In genomic region chr2:217916504-217917254, GRCh38 we compare ENCODE assay signal across 1 cellular context.
TF ChIP-seq lines count a peak whose summit lies in the region.

No MANE protein-coding gene starts in this region.

TF ChIP-seq in IMR-90, 13 proteins besides CTCF, POLR2A, EP300 and RAD21:
- TF ChIP-seq CEBPB (IDR thresholded peaks at IDR 0.05; ENCODE audit: low read depth, low read length) (no peak), NFE2L2 (IDR thresholded peaks at IDR 0.05; ENCODE audit: low read depth, low read length) (no peak), RFX5 (IDR thresholded peaks at IDR 0.05; ENCODE audit: low read depth, low read length) (no peak), SMC3 (IDR thresholded peaks at IDR 0.05; ENCODE audit: low read depth, low read length) (no peak), FOS (IDR thresholded peaks at IDR 0.05; ENCODE audit: low read depth, low read length) (no peak), MAFK (IDR thresholded peaks at IDR 0.05; ENCODE audit: low read depth, low read length) (no peak), MAZ (IDR thresholded peaks at IDR 0.05; ENCODE audit: borderline replicate concordance, low read depth, low read length) (no peak), MXI1 (IDR thresholded peaks at IDR 0.05; ENCODE audit: borderline replicate concordance, low read depth, low read length) (no peak), RCOR1 (IDR thresholded peaks at IDR 0.05; ENCODE audit: insufficient replicate concordance, low read length) (no peak), BHLHE40 (IDR thresholded peaks at IDR 0.05; ENCODE audit: low read depth, low read length) (no peak), CHD1 (IDR thresholded peaks at IDR 0.05; ENCODE audit: low read depth, low read length) (no peak)
- TF ChIP-seq, protein P1, sequence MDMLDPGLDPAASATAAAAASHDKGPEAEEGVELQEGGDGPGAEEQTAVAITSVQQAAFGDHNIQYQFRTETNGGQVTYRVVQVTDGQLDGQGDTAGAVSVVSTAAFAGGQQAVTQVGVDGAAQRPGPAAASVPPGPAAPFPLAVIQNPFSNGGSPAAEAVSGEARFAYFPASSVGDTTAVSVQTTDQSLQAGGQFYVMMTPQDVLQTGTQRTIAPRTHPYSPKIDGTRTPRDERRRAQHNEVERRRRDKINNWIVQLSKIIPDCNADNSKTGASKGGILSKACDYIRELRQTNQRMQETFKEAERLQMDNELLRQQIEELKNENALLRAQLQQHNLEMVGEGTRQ (IDR thresholded peaks at IDR 0.05; ENCODE audit: low read depth, low read length) = no peak
- TF ChIP-seq, protein P2, sequence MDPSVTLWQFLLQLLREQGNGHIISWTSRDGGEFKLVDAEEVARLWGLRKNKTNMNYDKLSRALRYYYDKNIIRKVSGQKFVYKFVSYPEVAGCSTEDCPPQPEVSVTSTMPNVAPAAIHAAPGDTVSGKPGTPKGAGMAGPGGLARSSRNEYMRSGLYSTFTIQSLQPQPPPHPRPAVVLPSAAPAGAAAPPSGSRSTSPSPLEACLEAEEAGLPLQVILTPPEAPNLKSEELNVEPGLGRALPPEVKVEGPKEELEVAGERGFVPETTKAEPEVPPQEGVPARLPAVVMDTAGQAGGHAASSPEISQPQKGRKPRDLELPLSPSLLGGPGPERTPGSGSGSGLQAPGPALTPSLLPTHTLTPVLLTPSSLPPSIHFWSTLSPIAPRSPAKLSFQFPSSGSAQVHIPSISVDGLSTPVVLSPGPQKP (IDR thresholded peaks at IDR 0.05; ENCODE audit: borderline replicate concordance, low read depth, low read length) = no peak
